Comparison of ENCODE assay signal across 2 cellular contexts in genomic region chr12:111588010-111588409, GRCh38.
TF ChIP-seq lines count a peak whose summit lies in the region.

No MANE protein-coding gene starts in this region.

TF ChIP-seq in HEK293, 187 proteins besides CTCF, POLR2A, EP300 and RAD21 (continued from another document and continues in another):
- TF ChIP-seq ZNF221 (tag by site-specific recombination; IDR thresholded peaks at IDR 0.05; ENCODE audit: borderline replicate concordance) (no peak), ZNF146 (tag by site-specific recombination; IDR thresholded peaks at IDR 0.05) (no peak), MZF1 (tag by site-specific recombination; IDR thresholded peaks at IDR 0.05; ENCODE audit: borderline replicate concordance) (no peak; the same call in 1 of the 2 replicates), ZBTB17 (tag by site-specific recombination; IDR thresholded peaks at IDR 0.05) (no peak), ZNF514 (tag by site-specific recombination; IDR thresholded peaks at IDR 0.05) (no peak), ZNF544 (tag by site-specific recombination; IDR thresholded peaks at IDR 0.05) (no peak), ZNF560 (tag by site-specific recombination; IDR thresholded peaks at IDR 0.05; ENCODE audit: borderline replicate concordance) (peak; percentile 11; the same call in 1 of the 2 replicates), ZNF37A (tag by site-specific recombination; IDR thresholded peaks at IDR 0.05) (no peak), ZNF112 (tag by site-specific recombination; IDR thresholded peaks at IDR 0.05) (no peak), ZNF48 (tag by site-specific recombination; IDR thresholded peaks at IDR 0.05) (no peak), ZNF580 (tag by site-specific recombination; IDR thresholded peaks at IDR 0.05) (no peak), GLI4 (tag by site-specific recombination; IDR thresholded peaks at IDR 0.05) (no peak), ZSCAN30 (tag by site-specific recombination; IDR thresholded peaks at IDR 0.05) (no peak), SCRT2 (tag by site-specific recombination; IDR thresholded peaks at IDR 0.05) (no peak), ZBTB10 (tag by site-specific recombination; IDR thresholded peaks at IDR 0.05) (no peak), ZNF266 (tag by site-specific recombination; IDR thresholded peaks at IDR 0.05; ENCODE audit: low read depth) (0 out of 2 replicates have a peak, but pooled peaks have one; percentile 39), ZNF394 (tag by site-specific recombination; IDR thresholded peaks at IDR 0.05; ENCODE audit: borderline replicate concordance) (peak; percentile 84; the same call in 1 of the 2 replicates), ZNF549 (tag by site-specific recombination; IDR thresholded peaks at IDR 0.05) (no peak), ZNF791 (tag by site-specific recombination; IDR thresholded peaks at IDR 0.05) (no peak), ZNF280D (tag by site-specific recombination; IDR thresholded peaks at IDR 0.05) (no peak), ZNF585B (tag by site-specific recombination; IDR thresholded peaks at IDR 0.05) (no peak), BCL11B (tag by site-specific recombination; IDR thresholded peaks at IDR 0.05; ENCODE audit: low read depth) (no peak), ZNF426 (tag by site-specific recombination; IDR thresholded peaks at IDR 0.05) (peak; percentile 61), KLF16 (tag by site-specific recombination; IDR thresholded peaks at IDR 0.05) (no peak), ZBTB6 (tag by site-specific recombination; IDR thresholded peaks at IDR 0.05) (no peak), ZNF239 (tag by site-specific recombination; IDR thresholded peaks at IDR 0.05) (no peak), ZNF654 (tag by site-specific recombination; IDR thresholded peaks at IDR 0.05; ENCODE audit: low read depth) (peak; percentile 29; the same call in 1 of the 2 replicates), ZNF530 (tag by site-specific recombination; IDR thresholded peaks at IDR 0.05; ENCODE audit: low read depth) (no peak), ZNF10 (tag by site-specific recombination; IDR thresholded peaks at IDR 0.05) (no peak)

TF ChIP-seq in liver, 16 proteins besides CTCF, POLR2A, EP300 and RAD21 (continued from another document):
- no peak for TF ChIP-seq ZBTB33 (IDR thresholded peaks at IDR 0.05)
- no peak for TF ChIP-seq RXRA (IDR thresholded peaks at IDR 0.05)
- TF ChIP-seq MAX (IDR thresholded peaks at IDR 0.05) = no peak
- TF ChIP-seq HNF4G (IDR thresholded peaks at IDR 0.05) = no peak
- no peak for TF ChIP-seq NR2F2 (IDR thresholded peaks at IDR 0.05)
- no peak for TF ChIP-seq GABPA (IDR thresholded peaks at IDR 0.05 in 1 of 2, conservative IDR thresholded peaks at IDR 0.05 in 1 of 2)
TF ChIP-seq in liver: peak in this region for 0.
